ENCODE assay signal across 19 cellular contexts in genomic region chr15:92273286-92273685, GRCh38.
"Had no signal": no experiment of that assay in that cellular context is flagged by ENCODE, and none has a peak within 500 bp of the region (broad histone marks: within the 10 kb centered on the region; RNA-seq: fewer than 3 reads in every experiment).

No MANE protein-coding gene starts in this region.

- DNase-seq: natural killer cell; occipital lobe; ovary; posterior cingulate gyrus; psoas muscle; right cardiac atrium; right lobe of liver; sigmoid colon; small intestine; stimulated activated CD4-positive, alpha-beta T cell treated with anti-CD3 and anti-CD28 coated beads, Interleukin-15, amount 100 ng/mL, for 24 hours; stimulated activated CD4-positive, alpha-beta T cell treated with anti-CD3 and anti-CD28 coated beads, Interleukin-2, amount 100 ng/mL, for 24 hours; stimulated activated CD4-positive, alpha-beta T cell treated with anti-CD3 and anti-CD28 coated beads, Interleukin-2, amount 100 ng/mL, for 48 hours; stimulated activated CD4-positive, alpha-beta T cell treated with anti-CD3 and anti-CD28 coated beads, Interleukin-4, amount 100 ng/mL, for 24 hours; stimulated activated naive B cell treated with anti-CD40 and anti-IgM and Interleukin-4, amounts not matched to agents 10 μg/mL and 1 μg/mL and 100 μg/mL, for 72 hours; stimulated activated naive CD4-positive, alpha-beta T cell treated with Interleukin-2 at 50 U/mL for 16 hours; stomach; thyroid gland; trophoblast cell; upper lobe of left lung had no signal
